In the genomic region with DNA sequence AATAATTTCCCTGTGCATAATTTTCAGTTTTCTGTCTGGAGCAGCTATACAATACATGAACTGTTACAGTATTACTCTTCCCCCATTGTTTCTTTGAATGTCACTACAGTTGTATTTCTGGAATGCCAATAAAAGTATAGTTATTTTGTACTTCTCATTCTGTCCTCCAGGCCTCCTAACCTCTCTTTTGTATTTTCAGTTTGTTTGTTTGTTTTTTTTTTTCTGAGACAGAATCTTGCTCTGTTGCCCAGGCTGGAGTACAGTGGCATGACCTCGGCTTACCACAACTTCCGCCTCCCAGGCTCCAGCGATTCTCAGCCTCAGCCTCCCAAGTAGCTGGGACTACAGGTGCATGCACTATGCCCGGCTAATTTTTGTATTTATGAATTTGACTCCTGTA, we compare ENCODE assay signal across 21 cellular contexts.
"Had no signal": no experiment of that assay in that cellular context is flagged by ENCODE, and none has a peak within 500 bp of the region (broad histone marks: within the 10 kb centered on the region; RNA-seq: fewer than 3 reads in every experiment).

No MANE protein-coding gene starts in this region.

- H3K4me3 ChIP-seq: SK-N-MC had no signal

- ATAC-seq: Right ventricle myocardium inferior had no signal

- H3K4me3 Mint-ChIP-seq: activated CD4-positive, alpha-beta memory T cell treated with anti-CD3 and anti-CD28 coated beads for 36 hours; activated CD4-positive, alpha-beta T cell treated with anti-CD3 and anti-CD28 coated beads, Interleukin-2, amount 10 ng/mL, durations not matched to agents 7 days and 5 days; activated naive CD4-positive, alpha-beta T cell treated with anti-CD3 and anti-CD28 coated beads, Interleukin-2, amount 10 ng/mL, durations not matched to agents 7 days and 5 days; activated naive CD8-positive, alpha-beta T cell treated with anti-CD3 and anti-CD28 coated beads for 36 hours had no signal

- H3K9me3 Mint-ChIP-seq: activated CD4-positive, alpha-beta memory T cell treated with anti-CD3 and anti-CD28 coated beads for 36 hours; activated CD4-positive, alpha-beta T cell treated with anti-CD3 and anti-CD28 coated beads, Interleukin-2, amount 10 ng/mL, durations not matched to agents 7 days and 5 days; activated naive CD4-positive, alpha-beta T cell treated with anti-CD3 and anti-CD28 coated beads, Interleukin-2, amount 10 ng/mL, durations not matched to agents 7 days and 5 days; activated naive CD8-positive, alpha-beta T cell treated with anti-CD3 and anti-CD28 coated beads for 36 hours; activated T-helper 2 cell treated with anti-CD3 and anti-CD28 coated beads, Interferon-gamma antibody, Interleukin-2, Interleukin-4, amounts not matched to agents 10 μg/mL and 5 μg/mL and 100 μg/mL, durations not matched to agents 14 hours and 24 hours and 36 hours had no signal

- H3K36me3 Mint-ChIP-seq: activated CD4-positive, alpha-beta memory T cell treated with anti-CD3 and anti-CD28 coated beads for 36 hours; activated naive CD4-positive, alpha-beta T cell treated with anti-CD3 and anti-CD28 coated beads, Interleukin-2, amount 10 ng/mL, durations not matched to agents 7 days and 5 days; activated naive CD8-positive, alpha-beta T cell treated with anti-CD3 and anti-CD28 coated beads for 36 hours had no signal

- H3K27ac Mint-ChIP-seq: activated CD4-positive, alpha-beta memory T cell treated with anti-CD3 and anti-CD28 coated beads for 36 hours; activated CD4-positive, alpha-beta T cell treated with anti-CD3 and anti-CD28 coated beads, Interleukin-2, amount 10 ng/mL, durations not matched to agents 7 days and 5 days; activated naive CD4-positive, alpha-beta T cell treated with anti-CD3 and anti-CD28 coated beads, Interleukin-2, amount 10 ng/mL, durations not matched to agents 7 days and 5 days; activated naive CD8-positive, alpha-beta T cell treated with anti-CD3 and anti-CD28 coated beads for 36 hours; activated T-helper 2 cell treated with anti-CD3 and anti-CD28 coated beads, Interferon-gamma antibody, Interleukin-2, Interleukin-4, amounts not matched to agents 10 μg/mL and 5 μg/mL and 100 μg/mL, durations not matched to agents 14 hours and 24 hours and 36 hours had no signal

- H3K27me3 Mint-ChIP-seq: activated naive CD8-positive, alpha-beta T cell treated with anti-CD3 and anti-CD28 coated beads for 36 hours had no signal

- H3K4me1 Mint-ChIP-seq: activated CD4-positive, alpha-beta T cell treated with anti-CD3 and anti-CD28 coated beads, Interleukin-2, amount 10 ng/mL, durations not matched to agents 7 days and 5 days; activated naive CD4-positive, alpha-beta T cell treated with anti-CD3 and anti-CD28 coated beads, Interleukin-2, amount 10 ng/mL, durations not matched to agents 7 days and 5 days; activated naive CD8-positive, alpha-beta T cell treated with anti-CD3 and anti-CD28 coated beads for 36 hours had no signal

- DNase-seq: activated CD4-positive, alpha-beta memory T cell treated with anti-CD3 and anti-CD28 coated beads for 36 hours; activated CD4-positive, alpha-beta T cell treated with anti-CD3 and anti-CD28 coated beads, Interleukin-2, amount 10 ng/mL, durations not matched to agents 7 days and 5 days; activated CD4-positive, CD25-positive, alpha-beta regulatory T cell; activated CD8-positive, alpha-beta memory T cell treated with anti-CD3 and anti-CD28 coated beads for 24 hours; activated gamma-delta T cell treated with Interleukin-2 at 50 U/mL for 16 hours; activated naive CD4-positive, alpha-beta T cell treated with anti-CD3 and anti-CD28 coated beads, Interleukin-2, amount 10 ng/mL, durations not matched to agents 7 days and 5 days; activated naive CD8-positive, alpha-beta T cell treated with anti-CD3 and anti-CD28 coated beads for 36 hours; activated T-cell treated with anti-CD3 and anti-CD28 coated beads, Interleukin-2, amount 50 U/mL, for 48 hours; cerebellar nuclear complex; MM.1S; NCI-H1092; NCI-H1417 treated with DMSO at 0.1 percent for 48 hours; NCI-H1694 treated with DMSO at 0.1 percent for 48 hours; NCI-H2029 treated with DMSO at 0.1 percent for 48 hours; NCI-H524; RPMI8226; T-helper 1 cell had no signal

- H3K27ac ChIP-seq: SK-N-MC, VCaP had no signal
